In the genomic region with DNA sequence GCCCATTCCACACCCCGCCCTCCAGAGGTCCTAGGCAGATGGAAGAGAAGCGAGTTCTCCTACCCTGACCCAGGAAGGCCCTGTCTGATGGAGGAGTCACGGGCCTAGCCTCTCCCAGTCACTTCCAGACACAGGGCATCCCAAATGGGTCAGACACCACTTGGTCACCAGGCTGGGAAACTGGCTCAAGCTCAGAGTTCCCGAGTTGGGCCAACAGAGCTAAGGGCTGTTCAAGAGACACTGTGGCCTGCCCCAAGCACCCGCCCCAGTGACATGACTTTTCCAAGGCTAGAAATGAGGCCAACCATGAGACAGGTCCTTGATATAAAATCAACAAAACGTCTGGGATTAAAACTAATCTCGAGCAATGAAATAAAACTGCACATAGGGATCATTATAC, we compare ENCODE assay signal across 15 cellular contexts.
DNase-seq lines count a peak whose midpoint lies in the region; ATAC-seq and TF ChIP-seq lines count a peak whose summit lies in the region.
"Had no signal": no experiment of that assay in that cellular context is flagged by ENCODE, and none has a peak within 500 bp of the region (broad histone marks: within the 10 kb centered on the region; RNA-seq: fewer than 3 reads in every experiment).

No MANE protein-coding gene starts in this region.

- DNase-seq in right cardiac atrium (peak in 2 of 3 donors; percentile 58 to 75), Right ventricle myocardium superior (no peak), erythroblast (lab: John Stamatoyannopoulos, UW) (peak; percentile 42 to 58), psoas muscle (peak in 1 of 2 donors; percentile 45), vagina (ENCODE audit: extremely low spot score in 2 of 2) (no peak), 8988T (no peak)
- DNase-seq: activated CD4-positive, alpha-beta memory T cell treated with anti-CD3 and anti-CD28 coated beads, Interleukin-2, amount 10 ng/mL, durations not matched to agents 7 days and 5 days; central memory CD4-positive, alpha-beta T cell; EL; foreskin fibroblast; NCI-H187; NCI-H446 had no signal

- no peak for TF ChIP-seq POLR2A in erythroblast (IDR thresholded peaks at IDR 0.05; ENCODE audit: low read length)
- no peak for TF ChIP-seq POLR2A in vagina (IDR thresholded peaks at IDR 0.05)

- H3K27me3 ChIP-seq in right cardiac atrium (ENCODE audit: control insufficient read depth, insufficient read depth) (no peaks in the 10 kb centered on the region), psoas muscle (ENCODE audit: insufficient read depth in 3 of 3, low read length in 2 of 3) (no peaks in the 10 kb centered on the region), vagina (no peaks in the 10 kb centered on the region)

- intact Hi-C loops in right cardiac atrium (cut with DNase I) (no loop called here), Right ventricle myocardium superior (cut with DNase I) (no loop called here), psoas muscle (cut with DNase I) (no loop called here), vagina (cut with DNase I) (no loop called here)

- H3K9me3 ChIP-seq in right cardiac atrium (ENCODE audit: control insufficient read depth, low read length) = no peaks in the 10 kb centered on the region
- no peaks in the 10 kb centered on the region for H3K9me3 ChIP-seq in psoas muscle
- H3K9me3 ChIP-seq in vagina = no peaks in the 10 kb centered on the region

- no peaks in the 10 kb centered on the region for H3K36me3 ChIP-seq in psoas muscle (ENCODE audit: insufficient read depth in 1 of 2, low read depth in 1 of 2)
- H3K36me3 ChIP-seq in vagina = no peaks in the 10 kb centered on the region

- 49% methylated on average over 7 of the region's 7 CpGs for WGBS in right cardiac atrium
- 52 to 77% (median 54%) methylated on average over 7 of the region's 7 CpGs for WGBS in psoas muscle, 3 donors

- H3K27ac ChIP-seq in right cardiac atrium (ENCODE audit: low read length) (peak overlapping the region; percentile 49), psoas muscle (peak overlapping the region; percentile 55), vagina (peak overlapping the region; percentile 58)

- H3K4me1 ChIP-seq in right cardiac atrium (ENCODE audit: control insufficient read depth, insufficient read depth, low read length) = peaks cover 77% of the 10 kb centered on the region
- H3K4me1 ChIP-seq in psoas muscle = peaks cover 99% of the 10 kb centered on the region
- H3K4me1 ChIP-seq in vagina = peaks cover 88% of the 10 kb centered on the region

- TF ChIP-seq CTCF in psoas muscle (IDR thresholded peaks at IDR 0.05) = no peak
- TF ChIP-seq CTCF in vagina (IDR thresholded peaks at IDR 0.05) = no peak

- peak in 1 of 2 donors; percentile 7 for ATAC-seq in right cardiac atrium
- ATAC-seq in Right ventricle myocardium superior (ENCODE audit: poor library complexity) = no peak
- ATAC-seq in psoas muscle = peak in 1 of 4 donors; percentile 6
- ATAC-seq in GM19035 (IDR thresholded peaks at IDR 0.05; ENCODE audit: unreplicated experiment) = no peak
- no peak for ATAC-seq in GM18873 (IDR thresholded peaks at IDR 0.05; ENCODE audit: low FRiP score, unreplicated experiment)
- ATAC-seq: stimulated activated effector memory CD8-positive, alpha-beta T cell treated with anti-CD3 and anti-CD28 coated beads, Interleukin-12 subunit alpha, Interleukin-12 subunit beta, amount 100 ng/mL, for 72 hours had no signal

- H3K4me3 ChIP-seq in right cardiac atrium (ENCODE audit: low read length) (no peak overlapping the region), psoas muscle (peak overlapping the region; percentile 30), vagina (no peak overlapping the region)

Comparison
In these comparisons a context has a peak if more than half of its experiments do, and no peak if none do; other contexts are left out.
1. DNase-seq: peak in right cardiac atrium (2 of 3) and erythroblast (2 of 2); none in Right ventricle myocardium superior (single experiment), vagina (0 of 2) and 8988T (single experiment).
2. Peak in every context shown above with its lines, with median percentiles within 50 percentile points of each other: H3K27ac ChIP-seq.